8 cellular contexts compared by ENCODE assay signal in genomic region chr7:89002942-89003618, GRCh38.
DNase-seq lines count a peak whose midpoint lies in the region; ATAC-seq and TF ChIP-seq lines count a peak whose summit lies in the region.

No MANE protein-coding gene starts in this region.

- TF ChIP-seq CTCF in Loucy (conservative IDR thresholded peaks at IDR 0.05; ENCODE audit: low read length) (no peak), liver (IDR thresholded peaks at IDR 0.05; ENCODE audit: low read depth, low read length, missing input control) (no peak)

- H3K9me3 ChIP-seq in Loucy (ENCODE audit: insufficient read depth, low read depth, low read length) = no peaks in the 10 kb centered on the region
- H3K9me3 ChIP-seq in liver (ENCODE audit: control insufficient read depth in 4 of 4, low read length in 3 of 4) = no peaks in the 10 kb centered on the region

- no peaks in the 10 kb centered on the region for H4K20me1 ChIP-seq in Loucy (ENCODE audit: insufficient read depth, low read length, poor library complexity, severe bottlenecking)

- H3K4me1 ChIP-seq in Loucy (ENCODE audit: insufficient read depth, low read length, poor library complexity, severe bottlenecking) (no peaks in the 10 kb centered on the region), liver (ENCODE audit: control insufficient read depth in 4 of 4, insufficient read depth in 4 of 4, low read length in 3 of 4) (peaks cover 0 to 4% (median 0%) of the 10 kb centered on the region in 4 donors)

- no peaks in the 10 kb centered on the region for H3K36me3 ChIP-seq in Loucy (ENCODE audit: insufficient read depth, low read length)
- H3K36me3 ChIP-seq in liver (ENCODE audit: control insufficient read depth in 4 of 4, insufficient read depth in 3 of 4, low read depth in 1 of 4, low read length in 3 of 4) = no peaks in the 10 kb centered on the region
- H3K36me3 ChIP-seq in H7 (replicated peaks; ENCODE audit: control insufficient read depth, insufficient read depth, low read length) = no peaks in the 10 kb centered on the region

- no peak for DNase-seq in Ammon's horn (ENCODE audit: low spot score)
- DNase-seq in H7 = no peak
- no peak for DNase-seq in GOT3 (lab: John Stamatoyannopoulos, UW)
- DNase-seq in inferior parietal cortex (ENCODE audit: extremely low spot score) = no peak

- peak overlapping the region; percentile 52; the same call in 1 of the 2 replicates for H2AFZ ChIP-seq in Loucy (ENCODE audit: low read length)

- no peaks in the 10 kb centered on the region for H3K9me2 ChIP-seq in Loucy (replicated peaks; ENCODE audit: low read depth, low read length)

- H3K4me3 ChIP-seq in Loucy (ENCODE audit: low read length, poor library complexity, severe bottlenecking) (peak overlapping the region; percentile 66), liver (ENCODE audit: low read depth in 1 of 3, low read length in 3 of 3) (peak overlapping the region in 2 of 3 donors; percentile 13 to 29), H7 (ENCODE audit: insufficient read depth, low read depth, low read length) (no peak overlapping the region)

- peak overlapping the region; percentile 57 for H3K4me2 ChIP-seq in Loucy (ENCODE audit: low read depth, low read length, poor library complexity, severe bottlenecking)

- TF ChIP-seq RAD21 in liver (IDR thresholded peaks at IDR 0.05) = no peak

- no peaks in the 10 kb centered on the region for H3K79me2 ChIP-seq in Loucy (ENCODE audit: insufficient read depth, low read length)

- no peaks in the 10 kb centered on the region; the same call in 1 of the 2 replicates for H3F3A ChIP-seq in Loucy (ENCODE audit: low read depth)

- H3K9ac ChIP-seq in Loucy (ENCODE audit: low read depth, low read length, poor library complexity, severe bottlenecking) (no peak overlapping the region), liver (ENCODE audit: low read depth in 1 of 2, low read length in 2 of 2) (no peak overlapping the region)

- H3K27me3 ChIP-seq in Loucy (ENCODE audit: insufficient read depth, low read length, poor library complexity, severe bottlenecking) (no peaks in the 10 kb centered on the region), liver (ENCODE audit: control insufficient read depth in 4 of 4, insufficient read depth in 4 of 4, low read length in 3 of 4) (no peaks in the 10 kb centered on the region), H7 (ENCODE audit: control insufficient read depth, insufficient read depth, low read length) (no peaks in the 10 kb centered on the region)

- H3K27ac ChIP-seq in liver (ENCODE audit: low read depth in 1 of 2, low read length in 2 of 2) = no peak overlapping the region

- WGBS in liver = 27% methylated on average over 2 of the region's 2 CpGs

- ATAC-seq in GM18502 (IDR thresholded peaks at IDR 0.05; ENCODE audit: poor library complexity, unreplicated experiment) = peak; percentile 84
- ATAC-seq in GM21576 (IDR thresholded peaks at IDR 0.05; ENCODE audit: unreplicated experiment) = peak; percentile 84

TF ChIP-seq in liver, 16 proteins besides CTCF, POLR2A, EP300 and RAD21:
- no peak for TF ChIP-seq GABPA (IDR thresholded peaks at IDR 0.05 in 1 of 2, conservative IDR thresholded peaks at IDR 0.05 in 1 of 2)
